Comparison of ENCODE assay signal across 7 cellular contexts in genomic region chr11:6986487-6986886, GRCh38. TPM values are rescaled to one million over a fixed set of nuclear protein-coding genes. Genes with fewer than 3 reads are reported as not detected.
"Had no signal": no experiment of that assay in that cellular context is flagged by ENCODE, and none has a peak within 500 bp of the region (broad histone marks: within the 10 kb centered on the region; RNA-seq: fewer than 3 reads in every experiment).

No MANE protein-coding gene starts in this region.

- FAIRE-seq: G401.6, GM12878, GM12891, GM18507, GM19239 had no signal

- H3K4me3 ChIP-seq: GM12878 had no signal

- ATAC-seq: GM12878 had no signal

- DNase-seq: GDM1, GF-D8 had no signal

RNA-seq across cellular contexts. Expression of gene ZNF214, which starts 33.7 kb away (rescaled TPM):
- polyA plus RNA-seq: GM12878 had no signal
